Comparison of ENCODE assay signal across 16 cellular contexts in genomic region chr6:43871933-43872332, GRCh38.
DNase-seq lines count a peak whose midpoint lies in the region; ATAC-seq and TF ChIP-seq lines count a peak whose summit lies in the region.
"Had no signal": no experiment of that assay in that cellular context is flagged by ENCODE, and none has a peak within 500 bp of the region (broad histone marks: within the 10 kb centered on the region; RNA-seq: fewer than 3 reads in every experiment).

No MANE protein-coding gene starts in this region.

- H2BK120ac ChIP-seq in neuronal stem cell (ENCODE audit: low read depth, low read length) = no peak overlapping the region

- no peak overlapping the region for H3K4ac ChIP-seq in neuronal stem cell (ENCODE audit: low read length)

- CTCF ChIA-PET in PC-9 (lab: Charles Lee) = no interaction called here

- H2BK15ac ChIP-seq in neuronal stem cell (ENCODE audit: low read length) = no peak overlapping the region

- no peaks in the 10 kb centered on the region for H3K9me3 ChIP-seq in PC-9 (ENCODE audit: insufficient read depth, low read depth)
- H3K9me3 ChIP-seq in neuronal stem cell (replicated peaks in 1 of 2; ENCODE audit: control insufficient read depth in 2 of 2, insufficient read depth in 1 of 2, low read depth in 1 of 2, low read length in 2 of 2) = no peaks in the 10 kb centered on the region
- H3K9me3 ChIP-seq: BE2C had no signal

- POLR2A ChIA-PET in PC-9 (lab: Charles Lee; ENCODE audit: unreplicated experiment) = no interaction called here

- DNase-seq in NCI-H146 (lab: John Stamatoyannopoulos, UW) (peak; percentile 23), NCI-H146 treated with DMSO at 0.1 percent for 48 hours (lab: John Stamatoyannopoulos, UW; ENCODE audit: unreplicated experiment) (no peak), NCI-H187 treated with DMSO at 0.1 percent for 48 hours (lab: John Stamatoyannopoulos, UW) (peak; percentile 47), PC-9 (peak in 1 of 2 experiments; percentile 59), neuronal stem cell (ENCODE audit: low spot score) (no peak), T1000 (lab: John Stamatoyannopoulos, UW) (no peak), erythroblast (lab: John Stamatoyannopoulos, UW) (no peak)
- DNase-seq: BE2C; CD4-positive, alpha-beta memory T cell; KBM-7; NCI-H1436; NCI-H2171; NCI-H446 treated with DMSO at 0.1 percent for 48 hours; NCI-H82; T-helper 17 cell had no signal

- H3K79me2 ChIP-seq in PC-9 (ENCODE audit: low read depth) = no peaks in the 10 kb centered on the region

- no peak for ATAC-seq in HG03135 (IDR thresholded peaks at IDR 0.05; ENCODE audit: unreplicated experiment)
- ATAC-seq: T-helper 17 cell had no signal

- intact Hi-C loops in PC-9 (cut with micrococcal nuclease; ENCODE audit: unreplicated experiment) = no loop called here

- H3K4me1 ChIP-seq in PC-9 (replicated peaks; ENCODE audit: insufficient read depth) (peaks cover 49% of the 10 kb centered on the region), neuronal stem cell (ENCODE audit: control insufficient read depth in 2 of 2, insufficient read depth in 1 of 2, low read depth in 1 of 2, low read length in 2 of 2) (peaks cover 7 to 20% of the 10 kb centered on the region in 2 donors)

- peak overlapping the region; percentile 30 for H3K4me2 ChIP-seq in PC-9
- no peak overlapping the region for H3K4me2 ChIP-seq in neuronal stem cell (ENCODE audit: insufficient read depth, low read length, poor library complexity, severe bottlenecking)

- no peaks in the 10 kb centered on the region for H3K79me1 ChIP-seq in neuronal stem cell (ENCODE audit: low read depth, low read length)

- H3K9ac ChIP-seq in neuronal stem cell (ENCODE audit: low read depth, low read length, poor library complexity) = no peak overlapping the region

- no peak for TF ChIP-seq POLR2A in erythroblast (IDR thresholded peaks at IDR 0.05; ENCODE audit: low read length)

- no peak overlapping the region for H3K23ac ChIP-seq in neuronal stem cell (ENCODE audit: low read depth, low read length, poor library complexity)

- no peak overlapping the region for H3K14ac ChIP-seq in neuronal stem cell (ENCODE audit: low read length)

- H3K36me3 ChIP-seq in PC-9 (ENCODE audit: low read depth) = no peaks in the 10 kb centered on the region
- H3K36me3 ChIP-seq in neuronal stem cell (replicated peaks in 1 of 2; ENCODE audit: control insufficient read depth in 2 of 2, insufficient read depth in 2 of 2, low read length in 2 of 2) = no peaks in the 10 kb centered on the region
- H3K36me3 ChIP-seq: BE2C had no signal

- no peak overlapping the region for H2BK5ac ChIP-seq in neuronal stem cell (ENCODE audit: low read length)

- H3K27ac ChIP-seq in PC-9 (no peak overlapping the region), neuronal stem cell (replicated peaks; ENCODE audit: low read length) (no peak overlapping the region)

- peaks cover 13% of the 10 kb centered on the region for H3F3A ChIP-seq in PC-9 (ENCODE audit: insufficient read depth, low read depth)

- no peaks in the 10 kb centered on the region for H3K27me3 ChIP-seq in PC-9 (ENCODE audit: insufficient read depth, low read depth)
- H3K27me3 ChIP-seq in neuronal stem cell (ENCODE audit: control insufficient read depth in 3 of 3, insufficient read depth in 3 of 3, low read depth in 1 of 3, low read length in 3 of 3) = peaks cover 0 to 36% (median 0%) of the 10 kb centered on the region in 3 experiments
- H3K27me3 ChIP-seq: BE2C had no signal

- no peak overlapping the region for H2AFZ ChIP-seq in PC-9
- H2AFZ ChIP-seq in neuronal stem cell (ENCODE audit: low read length) = no peak overlapping the region

- no peak overlapping the region for H4K8ac ChIP-seq in neuronal stem cell (ENCODE audit: low read depth, low read length)

- WGBS in neuronal stem cell (ENCODE audit: extremely low coverage in 2 of 2, insufficient read length in 2 of 2, insufficient replicate concordance in 1 of 2), 2 donors = no CpG with 5 or more reads among the region's 4 CpGs

- no TSS peak for BruUV-seq in PC-9 (replicated peaks; lab: Mats Ljungman, UMichigan)

- no peak overlapping the region for H2BK12ac ChIP-seq in neuronal stem cell (ENCODE audit: low read length)

- no peaks in the 10 kb centered on the region for H4K20me1 ChIP-seq in PC-9 (ENCODE audit: insufficient read depth)

- no peak for TF ChIP-seq CTCF in PC-9 (conservative IDR thresholded peaks at IDR 0.05)

- no peaks in the 10 kb centered on the region for H3K9me2 ChIP-seq in PC-9 (ENCODE audit: insufficient read depth)

- H2AK5ac ChIP-seq in neuronal stem cell (ENCODE audit: low read depth, low read length) = no peak overlapping the region

- no peak overlapping the region for H4K91ac ChIP-seq in neuronal stem cell (ENCODE audit: low read depth, low read length, poor library complexity)

- peak overlapping the region; percentile 32 for H3K18ac ChIP-seq in neuronal stem cell (ENCODE audit: low read length)

- no peak overlapping the region for H3K4me3 ChIP-seq in PC-9
- no peak overlapping the region for H3K4me3 ChIP-seq in neuronal stem cell (ENCODE audit: low read length in 2 of 2)

Comparison
In these comparisons a context has a peak if more than half of its experiments do, and no peak if none do; other contexts are left out.
1. DNase-seq: peak in NCI-H146 (single experiment) and NCI-H187 treated with DMSO at 0.1 percent for 48 hours (single experiment); none in NCI-H146 treated with DMSO at 0.1 percent for 48 hours (single experiment), neuronal stem cell (single experiment), T1000 (single experiment) and erythroblast (0 of 2).